ENCODE assay signal across 10 cellular contexts in the genomic region with DNA sequence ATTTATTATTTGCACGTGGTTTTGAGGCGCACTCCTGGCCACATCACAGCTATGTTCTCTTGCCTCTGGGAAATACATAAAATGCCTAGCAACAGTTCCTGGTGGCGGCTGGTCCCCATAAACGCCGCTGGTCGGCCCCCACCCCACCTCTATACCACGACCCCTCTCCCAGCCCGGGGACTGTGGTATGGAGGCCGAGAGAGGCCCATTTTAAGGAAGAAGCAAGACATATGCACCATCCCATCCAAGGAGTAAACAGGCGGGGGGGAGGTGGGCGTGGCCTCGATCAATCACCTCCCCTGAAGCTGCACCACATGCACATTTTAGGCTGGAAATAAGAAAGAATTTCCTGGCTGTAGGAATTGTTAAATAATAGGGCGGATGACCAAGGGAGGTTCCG.
DNase-seq lines count a peak whose midpoint lies in the region; ATAC-seq and TF ChIP-seq lines count a peak whose summit lies in the region.
"Had no signal": no experiment of that assay in that cellular context is flagged by ENCODE, and none has a peak within 500 bp of the region (broad histone marks: within the 10 kb centered on the region; RNA-seq: fewer than 3 reads in every experiment).

No MANE protein-coding gene starts in this region.

- H3K27me3 Mint-ChIP-seq in activated naive CD4-positive, alpha-beta T cell treated with anti-CD3 and anti-CD28 coated beads, Interleukin-2, amount 50 U/mL, for 24 hours: no peaks in the 10 kb centered on the region
- no peaks in the 10 kb centered on the region for H3K27me3 Mint-ChIP-seq in nephron (ENCODE audit: low read depth)

- H3K27ac ChIP-seq in dorsolateral prefrontal cortex (peak overlapping the region in 55 of 59 donors; percentile 44 to 89 (median 80)), uterus (peak overlapping the region; percentile 90 to 93)
- H3K27ac ChIP-seq: BLaER1 had no signal

- peaks cover 26% of the 10 kb centered on the region for H3K36me3 Mint-ChIP-seq in activated naive CD4-positive, alpha-beta T cell treated with anti-CD3 and anti-CD28 coated beads, Interleukin-2, amount 50 U/mL, for 24 hours
- H3K36me3 Mint-ChIP-seq in nephron (ENCODE audit: low read depth): peaks cover 4% of the 10 kb centered on the region

- TF ChIP-seq CTCF in dorsolateral prefrontal cortex (IDR thresholded peaks at IDR 0.05 in 54 of 56, conservative IDR thresholded peaks at IDR 0.05 in 2 of 56; ENCODE audit: low read depth in 1 of 56, partially characterized antibody in 56 of 56) (no peak), nephron (IDR thresholded peaks at IDR 0.05; ENCODE audit: unreplicated experiment in 3 of 3) (no peak), uterus (IDR thresholded peaks at IDR 0.05) (no peak)

- ATAC-seq in GM18520 (IDR thresholded peaks at IDR 0.05; ENCODE audit: unreplicated experiment): no peak

- no peak for DNase-seq in activated naive CD4-positive, alpha-beta T cell treated with Interleukin-2 at 50 U/mL for 16 hours
- DNase-seq in dorsolateral prefrontal cortex: no peak
- DNase-seq in uterus: peak; percentile 60 to 64
- no peak for DNase-seq in NCI-H1694 (lab: John Stamatoyannopoulos, UW)
- no peak for DNase-seq in NCI-H1105 treated with DMSO at 0.1 percent for 48 hours (lab: John Stamatoyannopoulos, UW)
- DNase-seq: activated T-cell treated with anti-CD3 and anti-CD28 coated beads for 4 hours had no signal

- H3K4me3 Mint-ChIP-seq in activated naive CD4-positive, alpha-beta T cell treated with anti-CD3 and anti-CD28 coated beads, Interleukin-2, amount 50 U/mL, for 24 hours: no peak overlapping the region
- no peak overlapping the region for H3K4me3 Mint-ChIP-seq in nephron

- no peaks in the 10 kb centered on the region for H3K9me3 Mint-ChIP-seq in activated naive CD4-positive, alpha-beta T cell treated with anti-CD3 and anti-CD28 coated beads, Interleukin-2, amount 50 U/mL, for 24 hours
- no peaks in the 10 kb centered on the region for H3K9me3 Mint-ChIP-seq in nephron

- peak overlapping the region; percentile 98 for H3K27ac Mint-ChIP-seq in activated naive CD4-positive, alpha-beta T cell treated with anti-CD3 and anti-CD28 coated beads, Interleukin-2, amount 50 U/mL, for 24 hours
- peak overlapping the region; percentile 98 to 100 (median 100) for H3K27ac Mint-ChIP-seq in nephron

- H3K4me3 ChIP-seq in dorsolateral prefrontal cortex (peak overlapping the region in 3 of 59 donors; percentile 19 to 44 (median 29)), uterus (peak overlapping the region in 1 of 2 donors; percentile 1)
- H3K4me3 ChIP-seq: BLaER1 had no signal

- intact Hi-C loops in dorsolateral prefrontal cortex (cut with DNase I): loop anchor here in 1 of 2 donors (5.0 kb wide), 1 partner anchor 80 kb away; the partner anchor contains the start of gene BCL2
- intact Hi-C loops in uterus (cut with DNase I; ENCODE audit: low total_unique reads): no loop called here

- H3K4me1 ChIP-seq in uterus: peaks cover 4% of the 10 kb centered on the region in 2 donors

- no peaks in the 10 kb centered on the region for H3K9me3 ChIP-seq in uterus

- TF ChIP-seq POLR2A in uterus (IDR thresholded peaks at IDR 0.05): no peak

- H3K27me3 ChIP-seq in dorsolateral prefrontal cortex (no peaks in the 10 kb centered on the region), uterus (no peaks in the 10 kb centered on the region)
- H3K27me3 ChIP-seq: BLaER1 had no signal

- H3K36me3 ChIP-seq in uterus: no peaks in the 10 kb centered on the region

- H3K4me1 Mint-ChIP-seq in activated naive CD4-positive, alpha-beta T cell treated with anti-CD3 and anti-CD28 coated beads, Interleukin-2, amount 50 U/mL, for 24 hours: peaks cover 63% of the 10 kb centered on the region
- peaks cover 65% of the 10 kb centered on the region for H3K4me1 Mint-ChIP-seq in nephron

Comparison
In these comparisons a context has a peak if more than half of its experiments do, and no peak if none do; other contexts are left out.
1. DNase-seq: peak in uterus (2 of 2); none in activated naive CD4-positive, alpha-beta T cell treated with Interleukin-2 at 50 U/mL for 16 hours (single experiment), dorsolateral prefrontal cortex (0 of 10), NCI-H1694 (single experiment) and NCI-H1105 treated with DMSO at 0.1 percent for 48 hours (single experiment).